In the genomic region with DNA sequence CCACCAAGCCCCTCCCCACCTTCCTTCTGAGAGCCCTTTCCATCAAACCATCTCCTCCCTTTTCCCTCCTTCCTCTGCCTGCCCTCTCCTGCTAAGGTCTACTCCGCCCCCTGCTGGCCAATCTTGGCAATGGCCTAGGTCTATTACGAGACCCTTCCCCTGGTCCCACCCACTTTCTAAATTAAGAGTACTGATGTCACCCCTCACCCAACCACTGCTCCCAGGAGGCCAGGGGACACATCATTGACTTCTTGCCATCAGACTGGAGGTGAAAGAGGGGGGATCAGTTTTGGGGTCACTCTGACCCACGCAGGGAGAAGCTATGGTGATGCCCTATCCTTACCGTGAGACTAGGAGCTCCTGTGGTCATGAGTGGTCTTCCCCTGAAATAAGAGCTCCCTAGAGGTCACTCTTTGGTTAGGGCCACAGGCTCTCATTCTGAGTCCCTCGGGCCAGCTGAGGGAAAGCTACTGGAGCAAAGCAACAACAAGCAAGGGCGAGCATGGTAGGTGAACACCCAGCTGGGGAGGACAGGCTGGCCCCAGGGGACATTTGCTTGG, we compare ENCODE assay signal across 8 cellular contexts. TPM values are rescaled to one million over a fixed set of nuclear protein-coding genes. Genes with fewer than 3 reads are reported as not detected.
DNase-seq lines count a peak whose midpoint lies in the region; ATAC-seq and TF ChIP-seq lines count a peak whose summit lies in the region.

No MANE protein-coding gene starts in this region.

- TF ChIP-seq POLR2A in HCT116 (IDR thresholded peaks at IDR 0.05; ENCODE audit: borderline replicate concordance, extremely low read depth, insufficient read depth, insufficient read length): no peak

- no peak overlapping the region for H3K4me2 ChIP-seq in HCT116 (ENCODE audit: low read length)

- no TSS peak for BruUV-seq in HCT116 (replicated peaks; lab: Mats Ljungman, UMichigan)

- TF ChIP-seq CTCF in AG09319 (IDR thresholded peaks at IDR 0.05; ENCODE audit: low read depth, low read length): peak; percentile 96
- TF ChIP-seq CTCF in HCT116 (IDR thresholded peaks at IDR 0.05 in 2 of 3, conservative IDR thresholded peaks at IDR 0.05 in 1 of 3; ENCODE audit: borderline replicate concordance in 1 of 3, insufficient read depth in 1 of 3, low read depth in 2 of 3, low read length in 2 of 3): peak; percentile 82 to 97 (median 92)
- peak; percentile 90 for TF ChIP-seq CTCF in lower lobe of right lung (IDR thresholded peaks at IDR 0.05)

- H3K27me3 ChIP-seq in HCT116 (ENCODE audit: insufficient read depth, low read length) (0 out of 2 replicates have a peak, but pooled peaks cover 3% of the 10 kb centered on the region), lower lobe of right lung (ENCODE audit: low read depth) (no peaks in the 10 kb centered on the region)

- CTCF ChIA-PET in HCT116 (lab: Charles Lee): interaction anchor here (0.6 to 6.1 kb wide), 18 partner anchors 11 to 214 kb away, joined by 3 to 133 read pairs (median 4); partner anchors contain the start of genes PGLYRP3, PGLYRP4 and S100A9
- CTCF ChIA-PET in activated CD4-positive, alpha-beta T cell treated with anti-CD3 and anti-CD28 coated beads, Interleukin-2, amount 10 ng/mL, durations not matched to agents 7 days and 5 days (lab: Charles Lee): interaction anchor here (1.2 to 2.1 kb wide), 4 partner anchors 17 to 143 kb away, joined by 3 to 9 read pairs (median 4); no protein-coding TSS in a partner anchor

- H3K4me1 Mint-ChIP-seq in activated CD4-positive, alpha-beta T cell treated with anti-CD3 and anti-CD28 coated beads, Interleukin-2, amount 10 ng/mL, durations not matched to agents 7 days and 5 days: no peaks in the 10 kb centered on the region

- H3K79me2 ChIP-seq in HCT116 (ENCODE audit: insufficient read depth, low read length): no peaks in the 10 kb centered on the region

- H3K27me3 Mint-ChIP-seq in activated CD4-positive, alpha-beta T cell treated with anti-CD3 and anti-CD28 coated beads, Interleukin-2, amount 10 ng/mL, durations not matched to agents 7 days and 5 days: peaks cover 28% of the 10 kb centered on the region

- H3K36me3 ChIP-seq in HCT116 (ENCODE audit: control insufficient read depth in 1 of 2, insufficient read depth in 2 of 2, low read length in 2 of 2) (no peaks in the 10 kb centered on the region), lower lobe of right lung (no peaks in the 10 kb centered on the region)

- H3K9me3 ChIP-seq in HCT116 (ENCODE audit: control insufficient read depth in 1 of 2, insufficient read depth in 1 of 2, low read depth in 1 of 2, low read length in 2 of 2) (no peaks in the 10 kb centered on the region), lower lobe of right lung (no peaks in the 10 kb centered on the region)

- H3K36me3 Mint-ChIP-seq in activated CD4-positive, alpha-beta T cell treated with anti-CD3 and anti-CD28 coated beads, Interleukin-2, amount 10 ng/mL, durations not matched to agents 7 days and 5 days (ENCODE audit: low read depth): no peaks in the 10 kb centered on the region

- H3K27ac Mint-ChIP-seq in activated CD4-positive, alpha-beta T cell treated with anti-CD3 and anti-CD28 coated beads, Interleukin-2, amount 10 ng/mL, durations not matched to agents 7 days and 5 days: no peak overlapping the region

- DNase-seq in AG09319 (ENCODE audit: extremely low read depth, low read depth) (peak; percentile 14), HCT116 (ENCODE audit: low read depth, low spot score) (peak; percentile 56), NCI-H526 treated with DMSO at 0.1 percent for 48 hours (lab: John Stamatoyannopoulos, UW) (peak; percentile 83), dedifferentiated amniotic fluid mesenchymal stem cell (ENCODE audit: extremely low spot score) (peak; percentile 64), lower lobe of right lung (peak; percentile 86)
- DNase-seq in activated CD4-positive, alpha-beta T cell treated with anti-CD3 and anti-CD28 coated beads, Interleukin-2, amount 10 ng/mL, durations not matched to agents 7 days and 5 days: peak; percentile 82
- DNase-seq in stimulated activated CD8-positive, alpha-beta memory T cell treated with anti-CD3 and anti-CD28 coated beads, Interleukin-15, amount 100 ng/mL, for 24 hours (ENCODE audit: low read depth): peak; percentile 66

- H3K4me3 ChIP-seq in HCT116 (replicated peaks in 1 of 2; ENCODE audit: low read depth in 1 of 2, low read length in 2 of 2): no peak overlapping the region
- H3K4me3 ChIP-seq in lower lobe of right lung: no peak overlapping the region

- intact Hi-C loops in HCT116 (cut with micrococcal nuclease) (loop anchor here (1.0 to 5.0 kb wide), 3 partner anchors 30 to 143 kb away; no protein-coding TSS in a partner anchor), lower lobe of right lung (cut with DNase I) (no loop called here)

- no peaks in the 10 kb centered on the region for H4K20me1 ChIP-seq in HCT116 (ENCODE audit: insufficient read depth)

- H3K9ac ChIP-seq in HCT116 (ENCODE audit: low read length): no peak overlapping the region

- POLR2A ChIA-PET in HCT116 (lab: Charles Lee): no interaction called here
- POLR2A ChIA-PET in activated CD4-positive, alpha-beta T cell treated with anti-CD3 and anti-CD28 coated beads, Interleukin-2, amount 10 ng/mL, durations not matched to agents 7 days and 5 days (lab: Charles Lee): no interaction called here

- H3K4me3 Mint-ChIP-seq in activated CD4-positive, alpha-beta T cell treated with anti-CD3 and anti-CD28 coated beads, Interleukin-2, amount 10 ng/mL, durations not matched to agents 7 days and 5 days: no peak overlapping the region

- H3K9me3 Mint-ChIP-seq in activated CD4-positive, alpha-beta T cell treated with anti-CD3 and anti-CD28 coated beads, Interleukin-2, amount 10 ng/mL, durations not matched to agents 7 days and 5 days: no peaks in the 10 kb centered on the region

- no peak overlapping the region for H2AFZ ChIP-seq in HCT116 (ENCODE audit: low read depth, low read length, poor library complexity, severe bottlenecking)

- no peaks in the 10 kb centered on the region for H3K9me2 ChIP-seq in HCT116 (ENCODE audit: insufficient read depth)

- H3K27ac ChIP-seq in HCT116 (ENCODE audit: low read depth, low read length) (no peak overlapping the region), lower lobe of right lung (no peak overlapping the region)

- RAD21 ChIA-PET in HCT116 (lab: Charles Lee; ENCODE audit: low non-redundant PET in 1 of 2, low total read pairs in 2 of 2, uncharacterized antibody in 2 of 2, unreplicated experiment in 2 of 2): interaction anchor here (0.6 to 2.3 kb wide), 3 partner anchors 140 to 141 kb away, joined by 3 to 21 read pairs (median 7); no protein-coding TSS in a partner anchor

- ATAC-seq in HCT116: peak; percentile 82
- ATAC-seq in lower lobe of right lung: peak; percentile 79 to 83
- ATAC-seq in HG03135 (IDR thresholded peaks at IDR 0.05; ENCODE audit: unreplicated experiment): no peak

- H3K4me1 ChIP-seq in HCT116 (ENCODE audit: control insufficient read depth in 1 of 2, insufficient read depth in 2 of 2, low read length in 2 of 2) (peaks cover 3 to 20% of the 10 kb centered on the region in 2 experiments; a peak in 3 of 4 replicates), lower lobe of right lung (peaks cover 7% of the 10 kb centered on the region)

- peak; percentile 95 for TF ChIP-seq RAD21 in HCT116 (IDR thresholded peaks at IDR 0.05; ENCODE audit: low read depth)

TF ChIP-seq in HCT116, 20 proteins besides CTCF, POLR2A, EP300 and RAD21 (continues in another document):
- TF ChIP-seq FOSL1 (IDR thresholded peaks at IDR 0.05; ENCODE audit: low read depth) (no peak), ZBTB33 (IDR thresholded peaks at IDR 0.05; ENCODE audit: extremely low read depth, insufficient replicate concordance, low read length) (no peak), POLR2AphosphoS5 (IDR thresholded peaks at IDR 0.05; ENCODE audit: low read depth, low read length) (no peak), CEBPB (IDR thresholded peaks at IDR 0.05; ENCODE audit: low read depth) (no peak), TCF7L2 (IDR thresholded peaks at IDR 0.05; ENCODE audit: borderline replicate concordance, extremely low read depth, insufficient read depth, insufficient read length) (no peak)

RNA-seq across cellular contexts. Expression of gene S100A7, which starts 34.6 kb away (rescaled TPM):
- not detected for total RNA-seq in HCT116 (2021; ENCODE audit: unreplicated experiment)
- polyA plus RNA-seq in HCT116 (2012): 0.29 TPM in 1 of 2 replicates, not detected in the other
- total RNA-seq in activated CD4-positive, alpha-beta T cell treated with anti-CD3 and anti-CD28 coated beads, Interleukin-2, amount 10 ng/mL, durations not matched to agents 7 days and 5 days: not detected
- not detected for total RNA-seq in lower lobe of right lung

RNA-seq across cellular contexts. Expression of gene S100A6, which starts 40.7 kb away (rescaled TPM):
- total RNA-seq in HCT116 (2021; ENCODE audit: unreplicated experiment) (1,633 TPM), lower lobe of right lung (1,109 TPM)
- 3,046 and 3,157 TPM in 2 replicates for polyA plus RNA-seq in HCT116 (2012)
- total RNA-seq in activated CD4-positive, alpha-beta T cell treated with anti-CD3 and anti-CD28 coated beads, Interleukin-2, amount 10 ng/mL, durations not matched to agents 7 days and 5 days: 100 to 1,000 TPM; 444 to 557 TPM

RNA-seq across cellular contexts. Expression of gene S100A5, which starts 45.7 kb away (rescaled TPM):
- total RNA-seq in HCT116 (2021; ENCODE audit: unreplicated experiment) (6.0 TPM), lower lobe of right lung (not detected)
- 4.3 and 5.1 TPM in 2 replicates for polyA plus RNA-seq in HCT116 (2012)
- total RNA-seq in activated CD4-positive, alpha-beta T cell treated with anti-CD3 and anti-CD28 coated beads, Interleukin-2, amount 10 ng/mL, durations not matched to agents 7 days and 5 days: 1 to 10 TPM; 3.0 to 3.8 TPM

RNA-seq across cellular contexts. Expression of gene S100A4, which starts 50.5 kb away (rescaled TPM):
- total RNA-seq in HCT116 (2021; ENCODE audit: unreplicated experiment): 384 TPM
- 374 and 390 TPM in 2 replicates for polyA plus RNA-seq in HCT116 (2012)
- 100 to 1,000 TPM; 678 to 905 TPM for total RNA-seq in activated CD4-positive, alpha-beta T cell treated with anti-CD3 and anti-CD28 coated beads, Interleukin-2, amount 10 ng/mL, durations not matched to agents 7 days and 5 days
- 600 TPM for total RNA-seq in lower lobe of right lung

RNA-seq across cellular contexts. Expression of gene S100A3, which starts 54.0 kb away (rescaled TPM):
- total RNA-seq in HCT116 (2021; ENCODE audit: unreplicated experiment): 4.2 TPM
- 5.2 and 7.9 TPM in 2 replicates for polyA plus RNA-seq in HCT116 (2012)
- not detected for total RNA-seq in activated CD4-positive, alpha-beta T cell treated with anti-CD3 and anti-CD28 coated beads, Interleukin-2, amount 10 ng/mL, durations not matched to agents 7 days and 5 days
- 4.5 TPM for total RNA-seq in lower lobe of right lung

Comparison
In these comparisons a context has a peak if more than half of its experiments do, and no peak if none do; other contexts are left out.
1. DNase-seq: peak in every context shown above with its lines; median percentile 86 in lower lobe of right lung; 83 in NCI-H526 treated with DMSO at 0.1 percent for 48 hours; 82 in activated CD4-positive, alpha-beta T cell treated with anti-CD3 and anti-CD28 coated beads, Interleukin-2, amount 10 ng/mL, durations not matched to agents 7 days and 5 days; 66 in stimulated activated CD8-positive, alpha-beta memory T cell treated with anti-CD3 and anti-CD28 coated beads, Interleukin-15, amount 100 ng/mL, for 24 hours; 64 in dedifferentiated amniotic fluid mesenchymal stem cell; 56 in HCT116; 14 in AG09319.